ENCODE assay signal across 8 cellular contexts in the genomic region with DNA sequence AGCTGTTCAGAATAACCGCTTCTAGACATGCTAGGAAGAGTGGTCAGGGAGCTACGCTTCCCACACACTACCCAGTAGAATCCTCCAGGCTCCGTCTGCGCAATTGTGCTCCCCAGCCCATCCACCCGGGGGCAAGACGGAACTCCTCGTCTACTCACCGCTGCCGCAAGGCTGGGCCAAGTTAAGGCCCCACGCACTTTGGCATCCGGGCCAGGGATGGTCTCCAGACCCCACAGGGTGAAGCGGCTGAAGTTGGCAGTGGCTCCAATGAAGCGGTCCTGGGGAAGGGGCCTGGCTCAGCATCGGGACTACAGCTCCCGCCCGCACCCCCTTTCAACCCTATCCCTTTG.
DNase-seq lines count a peak whose midpoint lies in the region; ATAC-seq and TF ChIP-seq lines count a peak whose summit lies in the region.

No MANE protein-coding gene starts in this region.

- H3K9ac ChIP-seq in SU-DHL-6 (ENCODE audit: low read length) = peak overlapping the region; percentile 77
- peak overlapping the region; percentile 78 for H3K9ac ChIP-seq in endocrine pancreas (ENCODE audit: control insufficient read depth, insufficient read depth, low read length)
- peak overlapping the region; percentile 64 for H3K9ac ChIP-seq in muscle layer of colon (ENCODE audit: low read length)

- no peaks in the 10 kb centered on the region for H3K27me3 ChIP-seq in SU-DHL-6 (ENCODE audit: low read length)
- H3K27me3 ChIP-seq in endocrine pancreas (ENCODE audit: control insufficient read depth, insufficient read depth, low read length) = no peaks in the 10 kb centered on the region
- H3K27me3 ChIP-seq in muscle layer of colon (ENCODE audit: control insufficient read depth in 1 of 2, insufficient read depth in 2 of 2, low read length in 2 of 2) = no peaks in the 10 kb centered on the region

- no peaks in the 10 kb centered on the region for H3K9me2 ChIP-seq in SU-DHL-6 (replicated peaks; ENCODE audit: insufficient read depth, low read length)

- peak overlapping the region; percentile 84 for H3K4me2 ChIP-seq in SU-DHL-6 (ENCODE audit: low read depth, low read length, poor library complexity, severe bottlenecking)

- peak; percentile 57 for DNase-seq in NCI-H82 (lab: John Stamatoyannopoulos, UW)
- DNase-seq in NCI-H82 treated with DMSO at 0.1 percent for 48 hours (lab: John Stamatoyannopoulos, UW; ENCODE audit: unreplicated experiment) = no peak

- H3K4me3 ChIP-seq in SU-DHL-6 (ENCODE audit: insufficient read depth, low read length, poor library complexity, severe bottlenecking) = peak overlapping the region; percentile 77
- peak overlapping the region; percentile 51 for H3K4me3 ChIP-seq in endocrine pancreas (ENCODE audit: control insufficient read depth, insufficient read depth, low read length)
- H3K4me3 ChIP-seq in muscle layer of colon (ENCODE audit: low read depth in 1 of 2, low read length in 2 of 2) = peak overlapping the region; percentile 68 to 84

- no peak for TF ChIP-seq CTCF in SU-DHL-6 (IDR thresholded peaks at IDR 0.05; ENCODE audit: insufficient read depth, low read length, poor library complexity, severe bottlenecking)

- peaks cover 15% of the 10 kb centered on the region for H3F3A ChIP-seq in SU-DHL-6 (ENCODE audit: insufficient read depth)

- no peak overlapping the region for H2AFZ ChIP-seq in SU-DHL-6 (ENCODE audit: low read depth, low read length, severe bottlenecking)

- ATAC-seq in HG03159 (IDR thresholded peaks at IDR 0.05; ENCODE audit: unreplicated experiment) = peak; percentile 24
- ATAC-seq in HG02973 (IDR thresholded peaks at IDR 0.05; ENCODE audit: unreplicated experiment) = no peak
- ATAC-seq in HG03139 (IDR thresholded peaks at IDR 0.05; ENCODE audit: unreplicated experiment) = no peak

- peaks cover 3% of the 10 kb centered on the region; the same call in 1 of the 2 replicates for H3K36me3 ChIP-seq in SU-DHL-6 (ENCODE audit: low read length)
- peaks cover 4% of the 10 kb centered on the region for H3K36me3 ChIP-seq in endocrine pancreas (ENCODE audit: control insufficient read depth, insufficient read depth, low read length)
- H3K36me3 ChIP-seq in muscle layer of colon (ENCODE audit: insufficient read depth, low read length) = peaks cover 42% of the 10 kb centered on the region

- no peaks in the 10 kb centered on the region; the same call in 1 of the 2 replicates for H4K20me1 ChIP-seq in SU-DHL-6 (ENCODE audit: low read depth, low read length)

- H3K27ac ChIP-seq in SU-DHL-6 (ENCODE audit: low read depth, low read length) = peak overlapping the region; percentile 65
- peak overlapping the region; percentile 92 for H3K27ac ChIP-seq in muscle layer of colon (ENCODE audit: low read depth, low read length)

- H3K9me3 ChIP-seq in SU-DHL-6 (ENCODE audit: insufficient read depth, low read length) = no peaks in the 10 kb centered on the region
- no peaks in the 10 kb centered on the region for H3K9me3 ChIP-seq in endocrine pancreas (ENCODE audit: control insufficient read depth, low read length)
- H3K9me3 ChIP-seq in muscle layer of colon (ENCODE audit: low read length) = no peaks in the 10 kb centered on the region

- H3K4me1 ChIP-seq in endocrine pancreas (ENCODE audit: control insufficient read depth, insufficient read depth, low read length) = no peaks in the 10 kb centered on the region
- peaks cover 17% of the 10 kb centered on the region for H3K4me1 ChIP-seq in muscle layer of colon (ENCODE audit: insufficient read depth, low read length)

- peaks cover 26% of the 10 kb centered on the region for H3K79me2 ChIP-seq in SU-DHL-6 (ENCODE audit: insufficient read depth, low read length)
